Comparison of ENCODE assay signal across 9 cellular contexts in the genomic region with DNA sequence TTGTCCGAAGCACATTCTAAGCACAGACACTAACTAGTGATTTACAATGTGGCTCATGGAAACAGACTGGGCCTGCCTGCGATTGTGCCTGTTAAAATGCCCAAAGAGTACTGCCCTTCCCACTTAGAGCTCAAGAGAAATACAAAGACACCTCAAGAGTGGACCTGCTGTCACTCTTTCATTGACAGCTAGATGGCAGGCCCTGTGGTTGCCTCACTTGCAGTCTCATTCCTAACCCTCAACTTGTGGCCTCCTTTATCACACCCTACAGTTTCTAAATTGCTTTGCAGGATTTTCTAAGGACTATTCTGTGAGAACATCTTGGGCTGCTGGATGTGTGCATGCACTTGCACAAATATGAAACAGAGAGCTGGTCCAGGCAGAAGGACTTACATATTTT.
A peak's percentile ranks its signal among the peaks of the same experiment; 100 is the strongest.
DNase-seq lines count a peak whose midpoint lies in the region; ATAC-seq, FAIRE-seq and TF ChIP-seq lines count a peak whose summit lies in the region.
"Had no signal": no experiment of that assay in that cellular context is flagged by ENCODE, and none has a peak within 500 bp of the region (broad histone marks: within the 10 kb centered on the region; RNA-seq: fewer than 3 reads in every experiment).

No MANE protein-coding gene starts in this region.

- H3K27me3 Mint-ChIP-seq in brain, result no peaks in the 10 kb centered on the region

- intact Hi-C loops in pancreas (cut with DNase I), result no loop called here

- H3K4me1 Mint-ChIP-seq in brain, result peaks cover 43% of the 10 kb centered on the region
- H3K4me1 Mint-ChIP-seq: activated naive CD8-positive, alpha-beta T cell treated with anti-CD3 and anti-CD28 coated beads, Interleukin-2, amount 10 ng/mL, durations not matched to agents 7 days and 5 days had no signal

- ATAC-seq in GM19324 (IDR thresholded peaks at IDR 0.05; ENCODE audit: low FRiP score, unreplicated experiment), result peak; percentile 53
- peak; percentile 76 for ATAC-seq in HG03342 (IDR thresholded peaks at IDR 0.05; ENCODE audit: unreplicated experiment)
- ATAC-seq in pancreas, result no peak

- no peaks in the 10 kb centered on the region for H3K4me1 ChIP-seq in pancreas

- no peaks in the 10 kb centered on the region for H3K36me3 ChIP-seq in pancreas

- DNase-seq in COR-L47 (lab: John Stamatoyannopoulos, UW) (peak; percentile 8), GDM1 (lab: John Stamatoyannopoulos, UW) (no peak), kidney tubule cell (ENCODE audit: low spot score) (no peak), pancreas (no peak)
- DNase-seq in activated effector memory CD4-positive, alpha-beta T cell treated with anti-CD3 and anti-CD28 coated beads, Interleukin-2, amount 50 U/mL, for 16 hours, result no peak
- DNase-seq: activated naive CD8-positive, alpha-beta T cell treated with anti-CD3 and anti-CD28 coated beads, Interleukin-2, amount 10 ng/mL, durations not matched to agents 7 days and 5 days had no signal

- peak in 1 of 2 experiments; percentile 17 for TF ChIP-seq CTCF in brain (conservative IDR thresholded peaks at IDR 0.05)
- TF ChIP-seq CTCF in pancreas (IDR thresholded peaks at IDR 0.05), result no peak

- no peak for FAIRE-seq in pancreas (lab: Jason Lieb, UNC)

- WGBS in pancreas, 2 donors, result 79% methylated on average over 2 of the region's 2 CpGs

- H3K27ac Mint-ChIP-seq in brain, result peak overlapping the region in 4 of 5 experiments; percentile 77 to 86 (median 86)
- H3K27ac Mint-ChIP-seq: activated naive CD8-positive, alpha-beta T cell treated with anti-CD3 and anti-CD28 coated beads, Interleukin-2, amount 10 ng/mL, durations not matched to agents 7 days and 5 days had no signal

- H3K4me3 ChIP-seq in pancreas, result no peak overlapping the region

- H3K9me3 Mint-ChIP-seq in brain, result no peaks in the 10 kb centered on the region
- H3K9me3 Mint-ChIP-seq: activated naive CD8-positive, alpha-beta T cell treated with anti-CD3 and anti-CD28 coated beads, Interleukin-2, amount 10 ng/mL, durations not matched to agents 7 days and 5 days had no signal

- H3K9me3 ChIP-seq in pancreas, result no peaks in the 10 kb centered on the region

- H3K27ac ChIP-seq in pancreas, result no peak overlapping the region

- no peaks in the 10 kb centered on the region for H3K36me3 Mint-ChIP-seq in brain
- H3K36me3 Mint-ChIP-seq: activated naive CD8-positive, alpha-beta T cell treated with anti-CD3 and anti-CD28 coated beads, Interleukin-2, amount 10 ng/mL, durations not matched to agents 7 days and 5 days had no signal

- H3K4me3 Mint-ChIP-seq in brain, result peak overlapping the region in 3 of 5 experiments; percentile 32 to 65 (median 40)
- H3K4me3 Mint-ChIP-seq: activated naive CD8-positive, alpha-beta T cell treated with anti-CD3 and anti-CD28 coated beads, Interleukin-2, amount 10 ng/mL, durations not matched to agents 7 days and 5 days had no signal

- H3K27me3 ChIP-seq in pancreas, result no peaks in the 10 kb centered on the region

Comparison
In these comparisons a context has a peak if more than half of its experiments do, and no peak if none do; other contexts are left out.
1. ATAC-seq: peak in GM19324 (single experiment) and HG03342 (single experiment); none in pancreas (0 of 4).